ENCODE assay signal across 18 cellular contexts in the genomic region with DNA sequence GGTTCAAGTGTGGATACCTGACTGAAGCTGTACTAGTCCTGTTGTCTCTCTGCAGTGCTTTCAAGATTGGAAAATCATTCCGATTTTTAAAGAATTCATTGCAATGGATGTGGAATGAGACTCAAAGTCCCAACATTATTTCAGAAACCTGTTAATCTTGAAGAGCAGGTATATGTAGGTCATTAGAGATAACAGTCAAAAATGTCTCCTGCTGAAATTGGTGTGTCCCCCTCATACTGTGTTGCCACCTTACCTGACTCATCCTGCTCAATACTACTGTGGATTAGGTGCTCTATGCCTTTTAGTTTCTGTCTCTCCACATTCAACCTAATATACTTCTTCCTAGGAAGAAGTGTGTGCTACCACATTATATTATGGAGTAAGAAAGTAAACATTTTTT.
DNase-seq lines count a peak whose midpoint lies in the region; ATAC-seq, FAIRE-seq and TF ChIP-seq lines count a peak whose summit lies in the region.
"Had no signal": no experiment of that assay in that cellular context is flagged by ENCODE, and none has a peak within 500 bp of the region (broad histone marks: within the 10 kb centered on the region; RNA-seq: fewer than 3 reads in every experiment).

No MANE protein-coding gene starts in this region.

- CTCF ChIA-PET in A549 (lab: Yijun Ruan, JAX) (interaction anchor here (1.4 kb wide), 1 partner anchor 11 kb away, joined by 3 read pairs; no protein-coding TSS in a partner anchor), mammary epithelial cell (lab: Charles Lee; ENCODE audit: low non-redundant PET) (no interaction called here)

- no peak for FAIRE-seq in A549 (lab: Jason Lieb, UNC)
- FAIRE-seq: A204.1 had no signal

- TF ChIP-seq POLR2A in A549 (IDR thresholded peaks at IDR 0.05; ENCODE audit: low read length) = no peak

- no peaks in the 10 kb centered on the region for H3K27me3 Mint-ChIP-seq in stimulated activated naive CD8-positive, alpha-beta T cell treated with anti-CD3 and anti-CD28 coated beads, Interleukin-15, amount 100 ng/mL, for 72 hours
- H3K27me3 Mint-ChIP-seq: B cell had no signal

- H3K9ac ChIP-seq in GM23248 (no peak overlapping the region), mammary epithelial cell (ENCODE audit: insufficient read depth, low read length) (no peak overlapping the region)
- H3K9ac ChIP-seq: KMS-11 had no signal

- POLR2A ChIA-PET in A549 (lab: Yijun Ruan, JAX) = interaction anchor here (1.4 kb wide), 1 partner anchor 94 kb away, joined by 3 read pairs; no protein-coding TSS in a partner anchor

- no peaks in the 10 kb centered on the region for H3K36me3 ChIP-seq in GM23248 (ENCODE audit: low read depth)
- no peaks in the 10 kb centered on the region for H3K36me3 ChIP-seq in mammary epithelial cell (ENCODE audit: insufficient read depth, low read length)
- H3K36me3 ChIP-seq: HAP-1 had no signal

- TF ChIP-seq CTCF in A549 (IDR thresholded peaks at IDR 0.05) (no peak), mammary epithelial cell (conservative IDR thresholded peaks at IDR 0.05 in 1 of 2, IDR thresholded peaks at IDR 0.05 in 1 of 2; ENCODE audit: extremely low read depth in 1 of 2, insufficient read depth in 1 of 2, low read depth in 1 of 2, low read length in 2 of 2) (no peak), foreskin keratinocyte (conservative IDR thresholded peaks at IDR 0.05) (no peak)

- H3K27me3 ChIP-seq in GM23248 (replicated peaks; ENCODE audit: insufficient read depth) (no peaks in the 10 kb centered on the region), mammary epithelial cell (ENCODE audit: insufficient read depth, low read length) (no peaks in the 10 kb centered on the region), foreskin keratinocyte (no peaks in the 10 kb centered on the region)

- H4K20me1 ChIP-seq in GM23248 (ENCODE audit: insufficient read depth) (no peaks in the 10 kb centered on the region), mammary epithelial cell (ENCODE audit: insufficient read depth, low read length) (no peaks in the 10 kb centered on the region)

- no peak for TF ChIP-seq EP300 in A549 (IDR thresholded peaks at IDR 0.05)

- intact Hi-C loops in mammary epithelial cell (cut with micrococcal nuclease) = no loop called here

- in situ Hi-C loops in GM23248 (cut with MboI) (no loop called here), mammary epithelial cell (cut with MboI; ENCODE audit: low sequenced_read_pairs in 2 of 2) (no loop called here)

- DNase-seq in A549 (ENCODE audit: low read depth in 1 of 2, low spot score in 1 of 2) (no peak), GM23248 (no peak), mammary epithelial cell (no peak), foreskin keratinocyte (no peak)
- no peak for DNase-seq in stimulated activated CD4-positive, alpha-beta T cell treated with anti-CD3 and anti-CD28 coated beads, Interleukin-1b, Interleukin-23, amount 100 ng/mL, for 48 hours
- no peak for DNase-seq in stimulated activated naive CD8-positive, alpha-beta T cell treated with anti-CD3 and anti-CD28 coated beads, Interleukin-15, amount 100 ng/mL, for 72 hours
- DNase-seq: CD4-positive, CD25-positive, alpha-beta regulatory T cell; NCI-H1048; NCI-H1436 treated with DMSO at 0.1 percent for 48 hours; NCI-H2081; NCI-H510A; NCI-H774 had no signal

- H3K4me1 ChIP-seq in A549 = peaks cover 72% of the 10 kb centered on the region
- H3K4me1 ChIP-seq in GM23248 (ENCODE audit: insufficient read depth) = peaks cover 32% of the 10 kb centered on the region
- peaks cover 30% of the 10 kb centered on the region for H3K4me1 ChIP-seq in mammary epithelial cell (ENCODE audit: insufficient read depth, low read length)
- H3K4me1 ChIP-seq in foreskin keratinocyte = peaks cover 17% of the 10 kb centered on the region
- H3K4me1 ChIP-seq: HAP-1 had no signal

- H3K79me2 ChIP-seq in GM23248 (ENCODE audit: insufficient read depth) (no peaks in the 10 kb centered on the region), mammary epithelial cell (ENCODE audit: insufficient read depth, low read length) (no peaks in the 10 kb centered on the region)

- TF ChIP-seq RAD21 in A549 (conservative IDR thresholded peaks at IDR 0.05 in 1 of 2, IDR thresholded peaks at IDR 0.05 in 1 of 2) = no peak

- no peak overlapping the region for H3K4me3 ChIP-seq in A549
- H3K4me3 ChIP-seq in GM23248 = no peak overlapping the region
- no peak overlapping the region for H3K4me3 ChIP-seq in mammary epithelial cell (replicated peaks in 1 of 3; ENCODE audit: insufficient read depth in 1 of 3, low read depth in 2 of 3, low read length in 3 of 3)
- H3K4me3 ChIP-seq: HAP-1 had no signal

- 88% methylated on average over 1 of the region's 1 CpG for WGBS in A549 (ENCODE audit: missing lambda C conversion rate)
- WGBS in GM23248 (ENCODE audit: low coverage in 1 of 2, low lambda C conversion rate in 2 of 2, missing lambda C conversion rate in 2 of 2), 2 experiments = 95 to 100% methylated on average over 1 of the region's 1 CpG
- WGBS in mammary epithelial cell (ENCODE audit: low coverage, missing lambda C conversion rate) = 85% methylated on average over 1 of the region's 1 CpG

- H3K27ac ChIP-seq in A549 = peak overlapping the region; percentile 81 to 90
- peak overlapping the region; percentile 58 for H3K27ac ChIP-seq in GM23248
- H3K27ac ChIP-seq in mammary epithelial cell (ENCODE audit: insufficient read depth, low read depth, low read length) = no peak overlapping the region
- no peak overlapping the region for H3K27ac ChIP-seq in foreskin keratinocyte
- H3K27ac ChIP-seq: KMS-11 had no signal

- no TSS peak for BruUV-seq in mammary epithelial cell (replicated peaks; lab: Mats Ljungman, UMichigan)

- H3K9me2 ChIP-seq in GM23248 (ENCODE audit: insufficient read depth) = no peaks in the 10 kb centered on the region

- H3K4me3 Mint-ChIP-seq in stimulated activated naive CD8-positive, alpha-beta T cell treated with anti-CD3 and anti-CD28 coated beads, Interleukin-15, amount 100 ng/mL, for 72 hours = no peak overlapping the region
- H3K4me3 Mint-ChIP-seq: B cell; CD4-positive, CD25-positive, alpha-beta regulatory T cell had no signal

- no peak overlapping the region for H3K27ac Mint-ChIP-seq in stimulated activated naive CD8-positive, alpha-beta T cell treated with anti-CD3 and anti-CD28 coated beads, Interleukin-15, amount 100 ng/mL, for 72 hours
- H3K27ac Mint-ChIP-seq: B cell; CD4-positive, CD25-positive, alpha-beta regulatory T cell had no signal

- H3K9me3 ChIP-seq in A549 (peaks cover 4% of the 10 kb centered on the region; the same call in 2 of the 3 replicates), GM23248 (ENCODE audit: low read depth) (no peaks in the 10 kb centered on the region), mammary epithelial cell (replicated peaks; ENCODE audit: insufficient read depth, low read length) (no peaks in the 10 kb centered on the region)
- H3K9me3 ChIP-seq: HAP-1 had no signal

- H3F3A ChIP-seq in GM23248 (ENCODE audit: insufficient read depth) = peaks cover 24% of the 10 kb centered on the region

- ATAC-seq in A549 (peak; percentile 14 to 15; a peak in 4 of 6 replicates), foreskin keratinocyte (peak; percentile 36), HG03196 (IDR thresholded peaks at IDR 0.05; ENCODE audit: unreplicated experiment) (no peak), HG03025 (IDR thresholded peaks at IDR 0.05; ENCODE audit: low FRiP score, unreplicated experiment) (no peak)
- ATAC-seq in stimulated activated naive CD8-positive, alpha-beta T cell treated with anti-CD3 and anti-CD28 coated beads, Interleukin-15, amount 100 ng/mL, for 72 hours = no peak

- H2AFZ ChIP-seq in GM23248 = no peak overlapping the region
- H2AFZ ChIP-seq in mammary epithelial cell (ENCODE audit: low read depth, low read length) = no peak overlapping the region

- H3K9me3 Mint-ChIP-seq in stimulated activated naive CD8-positive, alpha-beta T cell treated with anti-CD3 and anti-CD28 coated beads, Interleukin-15, amount 100 ng/mL, for 72 hours = no peaks in the 10 kb centered on the region

- H3K4me2 ChIP-seq in A549 (peak overlapping the region; percentile 72), GM23248 (ENCODE audit: unreplicated experiment) (peak overlapping the region; percentile 39), mammary epithelial cell (ENCODE audit: insufficient read depth, low read depth, low read length) (peak overlapping the region; percentile 45)
- H3K4me2 ChIP-seq: KMS-11 had no signal

- H3K4me1 Mint-ChIP-seq in stimulated activated naive CD8-positive, alpha-beta T cell treated with anti-CD3 and anti-CD28 coated beads, Interleukin-15, amount 100 ng/mL, for 72 hours = no peaks in the 10 kb centered on the region
- H3K4me1 Mint-ChIP-seq: B cell; CD4-positive, CD25-positive, alpha-beta regulatory T cell had no signal

- dilution Hi-C loops in mammary epithelial cell (cut with HindIII; ENCODE audit: low sequenced_read_pairs) = no loop called here

TF ChIP-seq in A549, 52 proteins besides CTCF, POLR2A, EP300 and RAD21:
- TF ChIP-seq, protein P1, sequence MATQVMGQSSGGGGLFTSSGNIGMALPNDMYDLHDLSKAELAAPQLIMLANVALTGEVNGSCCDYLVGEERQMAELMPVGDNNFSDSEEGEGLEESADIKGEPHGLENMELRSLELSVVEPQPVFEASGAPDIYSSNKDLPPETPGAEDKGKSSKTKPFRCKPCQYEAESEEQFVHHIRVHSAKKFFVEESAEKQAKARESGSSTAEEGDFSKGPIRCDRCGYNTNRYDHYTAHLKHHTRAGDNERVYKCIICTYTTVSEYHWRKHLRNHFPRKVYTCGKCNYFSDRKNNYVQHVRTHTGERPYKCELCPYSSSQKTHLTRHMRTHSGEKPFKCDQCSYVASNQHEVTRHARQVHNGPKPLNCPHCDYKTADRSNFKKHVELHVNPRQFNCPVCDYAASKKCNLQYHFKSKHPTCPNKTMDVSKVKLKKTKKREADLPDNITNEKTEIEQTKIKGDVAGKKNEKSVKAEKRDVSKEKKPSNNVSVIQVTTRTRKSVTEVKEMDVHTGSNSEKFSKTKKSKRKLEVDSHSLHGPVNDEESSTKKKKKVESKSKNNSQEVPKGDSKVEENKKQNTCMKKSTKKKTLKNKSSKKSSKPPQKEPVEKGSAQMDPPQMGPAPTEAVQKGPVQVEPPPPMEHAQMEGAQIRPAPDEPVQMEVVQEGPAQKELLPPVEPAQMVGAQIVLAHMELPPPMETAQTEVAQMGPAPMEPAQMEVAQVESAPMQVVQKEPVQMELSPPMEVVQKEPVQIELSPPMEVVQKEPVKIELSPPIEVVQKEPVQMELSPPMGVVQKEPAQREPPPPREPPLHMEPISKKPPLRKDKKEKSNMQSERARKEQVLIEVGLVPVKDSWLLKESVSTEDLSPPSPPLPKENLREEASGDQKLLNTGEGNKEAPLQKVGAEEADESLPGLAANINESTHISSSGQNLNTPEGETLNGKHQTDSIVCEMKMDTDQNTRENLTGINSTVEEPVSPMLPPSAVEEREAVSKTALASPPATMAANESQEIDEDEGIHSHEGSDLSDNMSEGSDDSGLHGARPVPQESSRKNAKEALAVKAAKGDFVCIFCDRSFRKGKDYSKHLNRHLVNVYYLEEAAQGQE (IDR thresholded peaks at IDR 0.05) = no peak

Comparison
In these comparisons a context has a peak if more than half of its experiments do, and no peak if none do; other contexts are left out.
1. ATAC-seq: peak in A549 (2 of 2) and foreskin keratinocyte (single experiment); none in stimulated activated naive CD8-positive, alpha-beta T cell treated with anti-CD3 and anti-CD28 coated beads, Interleukin-15, amount 100 ng/mL, for 72 hours (single experiment), HG03196 (single experiment) and HG03025 (single experiment).
2. H3K27ac ChIP-seq: peak in A549 (2 of 2) and GM23248 (single experiment); none in mammary epithelial cell (single experiment) and foreskin keratinocyte (single experiment).
3. Peak in every context shown above with its lines, with median percentiles within 50 percentile points of each other: H3K4me2 ChIP-seq.